8 cellular contexts compared by ENCODE assay signal in the genomic region with DNA sequence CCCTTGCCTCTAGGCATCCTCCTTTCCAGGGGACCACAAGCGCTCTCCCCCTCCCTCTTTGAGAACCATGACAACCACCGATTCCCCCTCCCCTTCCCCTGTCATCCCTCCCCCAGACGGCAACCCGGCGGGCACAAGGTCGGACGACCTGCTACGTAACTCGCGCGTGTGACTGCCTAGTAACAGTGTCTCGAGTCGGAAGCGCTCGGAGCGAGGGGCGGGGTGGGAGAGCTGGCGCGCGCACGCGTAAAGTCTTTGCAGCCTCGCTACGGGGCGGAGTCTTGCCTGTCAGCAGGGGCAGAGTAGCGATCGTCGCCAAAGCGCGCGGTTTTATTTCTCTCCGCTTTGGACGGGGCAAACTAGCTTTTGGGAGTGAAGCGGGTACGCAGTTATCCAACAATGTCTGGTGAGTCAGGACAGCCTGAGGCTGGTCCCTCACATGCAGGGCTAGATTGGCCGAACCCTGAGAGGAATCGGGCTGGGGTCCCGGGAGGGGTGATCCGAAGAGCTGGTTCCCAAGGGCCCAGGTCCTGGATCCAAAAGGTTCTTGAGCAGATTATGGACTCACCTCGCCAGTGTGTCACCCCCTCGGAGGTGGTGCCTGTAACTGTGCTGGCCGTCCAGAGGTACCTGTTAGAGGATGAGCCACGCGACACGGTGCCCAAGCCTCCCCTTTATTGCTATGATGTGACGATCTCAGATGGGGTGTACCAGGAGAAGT.
DNase-seq lines count a peak whose midpoint lies in the region; ATAC-seq and FAIRE-seq lines count a peak whose summit lies in the region.

A gene with protein sequence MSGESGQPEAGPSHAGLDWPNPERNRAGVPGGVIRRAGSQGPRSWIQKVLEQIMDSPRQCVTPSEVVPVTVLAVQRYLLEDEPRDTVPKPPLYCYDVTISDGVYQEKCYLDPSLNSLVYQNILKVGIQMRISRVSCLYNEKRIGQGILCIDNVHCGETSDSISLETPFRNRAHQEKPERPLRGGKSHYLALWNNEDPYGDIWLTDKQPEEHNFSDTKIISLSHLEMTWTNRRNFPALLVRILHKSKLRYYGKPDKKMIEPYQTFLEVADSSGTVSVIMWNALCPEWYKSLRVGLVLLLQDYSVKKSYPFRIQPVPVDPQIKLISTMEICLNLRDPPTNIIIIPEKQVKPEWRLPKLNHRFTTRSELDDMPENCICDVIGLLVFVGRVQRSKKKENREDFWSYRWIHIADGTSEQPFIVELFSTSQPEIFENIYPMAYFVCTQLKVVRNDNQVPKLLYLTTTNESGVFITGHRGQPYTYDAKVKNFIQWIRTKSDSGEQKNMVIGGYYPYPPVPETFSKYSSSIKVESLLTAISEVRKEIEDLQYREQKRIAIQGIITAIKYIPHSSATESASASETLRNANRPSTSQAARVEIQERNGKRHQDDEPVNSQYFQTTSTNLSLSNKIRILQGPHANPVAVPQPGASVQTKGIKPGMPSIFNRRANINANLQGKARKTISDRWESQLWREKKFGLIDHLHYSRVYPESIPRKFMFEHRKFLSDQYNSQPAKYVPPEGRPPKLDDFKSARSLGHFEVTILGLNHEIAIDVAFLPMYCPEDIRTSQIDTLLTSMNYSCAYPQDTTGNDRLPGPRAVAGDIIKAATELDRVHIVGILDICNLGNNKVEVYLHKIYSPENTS (plus strand): TSS at position 297 of the 721 bp plus-strand sequence. CDS start 103 bp downstream, at position 400.

- H3K27me3 ChIP-seq in rectal smooth muscle tissue (ENCODE audit: control insufficient read depth, insufficient read depth, low read length): no peaks in the 10 kb centered on the region

- H3K27ac ChIP-seq in rectal smooth muscle tissue (ENCODE audit: low read depth, low read length): peak within 1 kb of the TSS; percentile 3

- H3K4me1 ChIP-seq in rectal smooth muscle tissue (ENCODE audit: control insufficient read depth, insufficient read depth, low read length): no peaks in the 10 kb centered on the region

- FAIRE-seq in urothelium cell line (lab: Jason Lieb, UNC): peak; percentile 9

- H3K36me3 ChIP-seq in rectal smooth muscle tissue (ENCODE audit: control insufficient read depth, insufficient read depth, low read length): no peaks in the 10 kb centered on the region

- in situ Hi-C loops in KBM-7 (cut with MboI; ENCODE audit: low pct_unique_long_range_greater_than_20kb, low sequenced_read_pairs): no loop called here

- H3K9ac ChIP-seq in rectal smooth muscle tissue (ENCODE audit: low read length): peak within 1 kb of the TSS; percentile 21

- DNase-seq in EL (peak; percentile 59), KBM-7 (peak; percentile 93), T follicular helper cell (ENCODE audit: low read depth) (peak; percentile 85), amygdala (lab: John Stamatoyannopoulos, UW) (peak; percentile 1 to 84 (median 60)), hepatic stellate cell (ENCODE audit: low spot score) (peak; percentile 42), urothelium cell line (ENCODE audit: low spot score) (peak; percentile 56)

- H3K4me3 ChIP-seq in rectal smooth muscle tissue (ENCODE audit: low read length): peak within 1 kb of the TSS; percentile 75

- ATAC-seq in GM21737 (IDR thresholded peaks at IDR 0.05; ENCODE audit: unreplicated experiment): peak; percentile 99

Comparison
In these comparisons a context has a peak if more than half of its experiments do, and no peak if none do; other contexts are left out.
1. Peak in every context shown above with its lines: DNase-seq, ATAC-seq, H3K4me3 ChIP-seq and H3K27ac ChIP-seq.
2. DNase-seq: peak in every context shown above with its lines; median percentile 93 in KBM-7; 85 in T follicular helper cell; 60 in amygdala; 59 in EL; 56 in urothelium cell line; 42 in hepatic stellate cell.